In the genomic region with DNA sequence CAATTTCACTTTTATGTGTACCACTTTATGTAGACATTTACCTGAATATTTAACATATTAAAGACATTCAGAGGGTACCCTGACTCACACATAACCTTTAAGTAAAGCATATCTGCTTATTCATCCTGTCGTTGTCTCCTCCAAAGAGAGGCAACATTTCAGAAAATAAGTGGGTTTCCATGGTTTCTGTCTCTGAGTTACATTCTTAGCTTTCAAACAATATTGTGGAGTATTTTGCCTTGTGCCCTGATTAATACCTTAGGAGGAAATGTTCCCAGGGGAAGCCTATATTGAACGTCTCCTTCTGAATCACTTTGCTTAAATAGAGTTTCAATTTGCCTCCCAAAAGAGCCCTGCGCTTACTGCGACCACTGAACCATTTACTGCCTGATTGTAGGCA, we compare ENCODE assay signal across 1 cellular context.
TF ChIP-seq lines count a peak whose summit lies in the region.

No MANE protein-coding gene starts in this region.

TF ChIP-seq in SK-N-SH treated with all-trans-retinoic acid at 6 μM for 48 hours, 23 proteins besides CTCF, POLR2A, EP300 and RAD21 (continued from another document):
- TF ChIP-seq, protein P1, sequence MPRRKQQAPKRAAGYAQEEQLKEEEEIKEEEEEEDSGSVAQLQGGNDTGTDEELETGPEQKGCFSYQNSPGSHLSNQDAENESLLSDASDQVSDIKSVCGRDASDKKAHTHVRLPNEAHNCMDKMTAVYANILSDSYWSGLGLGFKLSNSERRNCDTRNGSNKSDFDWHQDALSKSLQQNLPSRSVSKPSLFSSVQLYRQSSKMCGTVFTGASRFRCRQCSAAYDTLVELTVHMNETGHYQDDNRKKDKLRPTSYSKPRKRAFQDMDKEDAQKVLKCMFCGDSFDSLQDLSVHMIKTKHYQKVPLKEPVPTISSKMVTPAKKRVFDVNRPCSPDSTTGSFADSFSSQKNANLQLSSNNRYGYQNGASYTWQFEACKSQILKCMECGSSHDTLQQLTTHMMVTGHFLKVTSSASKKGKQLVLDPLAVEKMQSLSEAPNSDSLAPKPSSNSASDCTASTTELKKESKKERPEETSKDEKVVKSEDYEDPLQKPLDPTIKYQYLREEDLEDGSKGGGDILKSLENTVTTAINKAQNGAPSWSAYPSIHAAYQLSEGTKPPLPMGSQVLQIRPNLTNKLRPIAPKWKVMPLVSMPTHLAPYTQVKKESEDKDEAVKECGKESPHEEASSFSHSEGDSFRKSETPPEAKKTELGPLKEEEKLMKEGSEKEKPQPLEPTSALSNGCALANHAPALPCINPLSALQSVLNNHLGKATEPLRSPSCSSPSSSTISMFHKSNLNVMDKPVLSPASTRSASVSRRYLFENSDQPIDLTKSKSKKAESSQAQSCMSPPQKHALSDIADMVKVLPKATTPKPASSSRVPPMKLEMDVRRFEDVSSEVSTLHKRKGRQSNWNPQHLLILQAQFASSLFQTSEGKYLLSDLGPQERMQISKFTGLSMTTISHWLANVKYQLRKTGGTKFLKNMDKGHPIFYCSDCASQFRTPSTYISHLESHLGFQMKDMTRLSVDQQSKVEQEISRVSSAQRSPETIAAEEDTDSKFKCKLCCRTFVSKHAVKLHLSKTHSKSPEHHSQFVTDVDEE (CRISPR knock-in tag; IDR thresholded peaks at IDR 0.05), result no peak
- TF ChIP-seq GLIS3 (CRISPR knock-in tag; IDR thresholded peaks at IDR 0.05) (no peak), ZNF565 (CRISPR knock-in tag; conservative IDR thresholded peaks at IDR 0.05; ENCODE audit: low read depth) (no peak)
